1 cellular context compared by ENCODE assay signal in genomic region chr19:752652-753517, GRCh38.
TF ChIP-seq lines count a peak whose summit lies in the region.

No MANE protein-coding gene starts in this region.

TF ChIP-seq in HepG2, 621 proteins besides CTCF, POLR2A, EP300 and RAD21 (continued from another document and continues in another):
- TF ChIP-seq SNAPC4 (CRISPR knock-in tag; IDR thresholded peaks at IDR 0.05) (no peak), ZBTB38 (CRISPR knock-in tag; IDR thresholded peaks at IDR 0.05) (0 out of 2 replicates have a peak, but pooled peaks have one; percentile 56), ZNF605 (CRISPR knock-in tag; IDR thresholded peaks at IDR 0.05) (0 out of 2 replicates have a peak, but pooled peaks have one; percentile 12), HNRNPL (IDR thresholded peaks at IDR 0.05; ENCODE audit: low read depth, low read length) (peak; percentile 70; the same call in 1 of the 2 replicates), RXRA (CRISPR knock-in tag; IDR thresholded peaks at IDR 0.05) (peak; percentile 70), RERE (CRISPR knock-in tag; IDR thresholded peaks at IDR 0.05; ENCODE audit: low read depth) (peak; percentile 65; the same call in 1 of the 2 replicates), PAXIP1 (CRISPR knock-in tag; conservative IDR thresholded peaks at IDR 0.05) (peak; percentile 59), KDM2A (CRISPR knock-in tag; IDR thresholded peaks at IDR 0.05; ENCODE audit: borderline replicate concordance, low read depth) (peak; percentile 36; the same call in 1 of the 2 replicates), KDM5A (IDR thresholded peaks at IDR 0.05; ENCODE audit: borderline replicate concordance, low read length) (no peak), NCOA5 (CRISPR knock-in tag; IDR thresholded peaks at IDR 0.05) (no peak), ZNF280B (CRISPR knock-in tag; IDR thresholded peaks at IDR 0.05; ENCODE audit: borderline replicate concordance) (0 out of 2 replicates have a peak, but pooled peaks have one; percentile 49), TCF7 (IDR thresholded peaks at IDR 0.05; ENCODE audit: low read depth) (peak; percentile 82), YEATS4 (CRISPR knock-in tag; IDR thresholded peaks at IDR 0.05; ENCODE audit: borderline replicate concordance) (no peak; the same call in 1 of the 2 replicates), ZNF574 (CRISPR knock-in tag; IDR thresholded peaks at IDR 0.05) (peak; percentile 66), THRA (CRISPR knock-in tag; IDR thresholded peaks at IDR 0.05; ENCODE audit: borderline replicate concordance) (peak; percentile 52; the same call in 1 of the 2 replicates), ATF3 (CRISPR knock-in tag; IDR thresholded peaks at IDR 0.05) (peak; percentile 34; the same call in 1 of the 2 replicates), HDAC1 (CRISPR knock-in tag; IDR thresholded peaks at IDR 0.05) (peak; percentile 95), ZNF567 (CRISPR knock-in tag; IDR thresholded peaks at IDR 0.05; ENCODE audit: borderline replicate concordance) (no peak), SAP130 (CRISPR knock-in tag; IDR thresholded peaks at IDR 0.05; ENCODE audit: low read depth) (peak; percentile 61; the same call in 1 of the 2 replicates), ZNF781 (CRISPR knock-in tag; IDR thresholded peaks at IDR 0.05; ENCODE audit: borderline replicate concordance, not compliant biosample characterization) (peak; percentile 26), SMAD3 (CRISPR knock-in tag; IDR thresholded peaks at IDR 0.05) (no peak), CREM (IDR thresholded peaks at IDR 0.05) (no peak), CREM (CRISPR knock-in tag; IDR thresholded peaks at IDR 0.05) (no peak), SNAPC2 (CRISPR knock-in tag; IDR thresholded peaks at IDR 0.05) (0 out of 2 replicates have a peak, but pooled peaks have one; percentile 46), MEIS1 (CRISPR knock-in tag; IDR thresholded peaks at IDR 0.05; ENCODE audit: borderline replicate concordance) (no peak), HINFP (CRISPR knock-in tag; IDR thresholded peaks at IDR 0.05; ENCODE audit: low read depth) (no peak), ZNF331 (CRISPR knock-in tag; IDR thresholded peaks at IDR 0.05) (peak; percentile 64; the same call in 1 of the 2 replicates), CREB1 (IDR thresholded peaks at IDR 0.05) (no peak), CREB1 (CRISPR knock-in tag; IDR thresholded peaks at IDR 0.05) (0 out of 2 replicates have a peak, but pooled peaks have one; percentile 12), HNF4G (IDR thresholded peaks at IDR 0.05; ENCODE audit: borderline replicate concordance, low read depth, low read length) (peak; percentile 20; the same call in 1 of the 2 replicates), HNF4G (CRISPR knock-in tag; IDR thresholded peaks at IDR 0.05; ENCODE audit: borderline replicate concordance, low read depth) (no peak), MED1 (CRISPR knock-in tag; IDR thresholded peaks at IDR 0.05) (peak; percentile 23), NFYB (CRISPR knock-in tag; IDR thresholded peaks at IDR 0.05) (peak; percentile 35; the same call in 1 of the 2 replicates), SUZ12 (IDR thresholded peaks at IDR 0.05; ENCODE audit: low read depth, low read length) (no peak), ISL2 (CRISPR knock-in tag; IDR thresholded peaks at IDR 0.05) (peak; percentile 32; the same call in 1 of the 2 replicates), ZNF263 (CRISPR knock-in tag; IDR thresholded peaks at IDR 0.05) (peak; percentile 53; the same call in 1 of the 2 replicates)
